ENCODE assay signal across 8 cellular contexts in genomic region chr5:55407059-55407684, GRCh38.
A peak's percentile ranks its signal among the peaks of the same experiment; 100 is the strongest.
DNase-seq lines count a peak whose midpoint lies in the region; ATAC-seq and TF ChIP-seq lines count a peak whose summit lies in the region.

No MANE protein-coding gene starts in this region.

- CTCF ChIA-PET in A673 (lab: Charles Lee): interaction anchor here (1.5 kb wide), 1 partner anchor 285 kb away, joined by 6 read pairs; no protein-coding TSS in a partner anchor
- CTCF ChIA-PET in GM10248 (lab: Yijun Ruan, JAX): interaction anchor here (1.1 kb wide), 1 partner anchor 9 kb away, joined by 3 read pairs; no protein-coding TSS in a partner anchor

- intact Hi-C loops in A673 (cut with micrococcal nuclease; ENCODE audit: unreplicated experiment) (loop anchor here (2.0 kb wide), 1 partner anchor 286 kb away; no protein-coding TSS in a partner anchor), ovary (cut with DNase I) (no loop called here)

- H3K4me1 ChIP-seq in A673 (ENCODE audit: insufficient read depth, low read length, poor library complexity, severe bottlenecking) (no peaks in the 10 kb centered on the region), ovary (ENCODE audit: insufficient read depth) (no peaks in the 10 kb centered on the region)

- no peak for TF ChIP-seq EP300 in ovary (IDR thresholded peaks at IDR 0.05)

- POLR2A ChIA-PET in A673 (lab: Charles Lee; ENCODE audit: low non-redundant PET) (no interaction called here), GM10248 (lab: Yijun Ruan, JAX) (no interaction called here)

- H3K27me3 ChIP-seq in A673 (replicated peaks; ENCODE audit: insufficient read depth, low read depth, low read length, poor library complexity) (no peaks in the 10 kb centered on the region), ovary (no peaks in the 10 kb centered on the region)

- 29 to 30% (median 29%) methylated on average over 1 of the region's 1 CpG for WGBS in ovary, 3 donors

- H3K9me3 ChIP-seq in A673 (ENCODE audit: low read depth, low read length, poor library complexity, severe bottlenecking) (no peaks in the 10 kb centered on the region), ovary (no peaks in the 10 kb centered on the region)

- TF ChIP-seq CTCF in A673 (conservative IDR thresholded peaks at IDR 0.05; ENCODE audit: low read depth, low read length) (peak; percentile 72), GM10248 (IDR thresholded peaks at IDR 0.05; ENCODE audit: control extremely low read depth, extremely low read depth, low read depth, missing control alignments) (peak; percentile 31), fibroblast of mammary gland (conservative IDR thresholded peaks at IDR 0.05; ENCODE audit: control insufficient read depth, insufficient read depth, low read depth, low read length) (peak; percentile 90), ovary (IDR thresholded peaks at IDR 0.05) (peak in 2 of 3 donors; percentile 25 to 44)

- H3K36me3 ChIP-seq in A673 (ENCODE audit: insufficient read depth, low read length, poor library complexity, severe bottlenecking) (peaks cover 42% of the 10 kb centered on the region), ovary (no peaks in the 10 kb centered on the region)

- no TSS peak for BruUV-seq in A673 (replicated peaks; lab: Mats Ljungman, UMichigan)

- H3K4me3 ChIP-seq in A673 (ENCODE audit: low read depth, low read length, poor library complexity, severe bottlenecking): no peak overlapping the region
- no peak overlapping the region for H3K4me3 ChIP-seq in fibroblast of mammary gland (ENCODE audit: control insufficient read depth, low read depth, low read length)
- no peak overlapping the region for H3K4me3 ChIP-seq in ovary

- DNase-seq in A673 (ENCODE audit: low spot score) (peak; percentile 40), GM10248 (ENCODE audit: extremely low spot score) (no peak), RKO (ENCODE audit: low spot score) (peak; percentile 30), fibroblast of mammary gland (ENCODE audit: low read depth) (peak; percentile 78), ovary (no peak)

- no peak overlapping the region for H3K27ac ChIP-seq in A673 (ENCODE audit: low read depth, low read length, poor library complexity, severe bottlenecking)
- no peak overlapping the region for H3K27ac ChIP-seq in ovary

- no peak for ATAC-seq in HG02588 (IDR thresholded peaks at IDR 0.05; ENCODE audit: unreplicated experiment)
- ATAC-seq in GM21825 (IDR thresholded peaks at IDR 0.05; ENCODE audit: unreplicated experiment): no peak
- ATAC-seq in GM19351 (IDR thresholded peaks at IDR 0.05; ENCODE audit: unreplicated experiment): no peak

- no peak for TF ChIP-seq POLR2A in ovary (IDR thresholded peaks at IDR 0.05)

Comparison
In these comparisons a context has a peak if more than half of its experiments do, and no peak if none do; other contexts are left out.
1. DNase-seq: peak in A673 (single experiment), RKO (single experiment) and fibroblast of mammary gland (single experiment); none in GM10248 (single experiment) and ovary (0 of 5).
2. CTCF ChIP-seq: peak in every context shown above with its lines; median percentile 90 in fibroblast of mammary gland; 72 in A673; 34 in ovary; 31 in GM10248.